Comparison of ENCODE assay signal across 20 cellular contexts in genomic region chr20:48817367-48818030, GRCh38. TPM values are rescaled to one million over a fixed set of nuclear protein-coding genes. Genes with fewer than 3 reads are reported as not detected.
DNase-seq lines count a peak whose midpoint lies in the region; ATAC-seq and TF ChIP-seq lines count a peak whose summit lies in the region.
"Had no signal": no experiment of that assay in that cellular context is flagged by ENCODE, and none has a peak within 500 bp of the region (broad histone marks: within the 10 kb centered on the region; RNA-seq: fewer than 3 reads in every experiment).

No MANE protein-coding gene starts in this region.

- no peak for DNase-seq in activated CD4-positive, alpha-beta T cell treated with anti-CD3 and anti-CD28 coated beads, Interleukin-2, amount 10 ng/mL, durations not matched to agents 24 days and 14 days
- no peak for DNase-seq in activated CD4-positive, alpha-beta T cell treated with anti-CD3 and anti-CD28 coated beads, Interleukin-2, amount 50 U/mL, for 1 hour
- DNase-seq in CD8-positive, alpha-beta memory T cell, result no peak
- DNase-seq in natural killer cell, result no peak
- DNase-seq in stimulated activated naive CD4-positive, alpha-beta T cell treated with Interleukin-2 at 50 U/mL for 16 hours (lab: John Stamatoyannopoulos, UW), result no peak
- no peak for DNase-seq in neural progenitor cell (ENCODE audit: low spot score)
- DNase-seq: activated gamma-delta T cell treated with Interleukin-2 at 50 U/mL for 16 hours; GF-D8; HFFc6; hypothalamus; IMR-90; midbrain; NCI-H1092 treated with DMSO at 0.1 percent for 48 hours; pancreas; RPMI8226; stimulated activated naive CD4-positive, alpha-beta T cell had no signal

- H3K4me1 Mint-ChIP-seq in activated CD4-positive, alpha-beta T cell treated with anti-CD3 and anti-CD28 coated beads, Interleukin-2, amount 10 ng/mL, durations not matched to agents 24 days and 14 days, result peaks cover 66% of the 10 kb centered on the region
- H3K4me1 Mint-ChIP-seq in CD8-positive, alpha-beta memory T cell, result peaks cover 0 to 67% (median 0%) of the 10 kb centered on the region in 3 donors
- peaks cover 66% of the 10 kb centered on the region for H3K4me1 Mint-ChIP-seq in activated naive CD8-positive, alpha-beta T cell (ENCODE audit: low read depth)
- H3K4me1 Mint-ChIP-seq in natural killer cell (peaks cover 63% of the 10 kb centered on the region in 2 donors), neural progenitor cell (peaks cover 40% of the 10 kb centered on the region)

- H3K4me3 ChIP-seq in CD8-positive, alpha-beta memory T cell (ENCODE audit: low read length), result no peak overlapping the region
- no peak overlapping the region for H3K4me3 ChIP-seq in neural progenitor cell
- H3K4me3 ChIP-seq: breast epithelium, pancreas, skin epidermis had no signal

- intact Hi-C loops in activated CD4-positive, alpha-beta T cell treated with anti-CD3 and anti-CD28 coated beads, Interleukin-2, amount 10 ng/mL, durations not matched to agents 24 days and 14 days (cut with micrococcal nuclease), result no loop called here
- intact Hi-C loops in natural killer cell (cut with micrococcal nuclease), result loop anchor here (2.0 kb wide), 1 partner anchor 19 kb away; no protein-coding TSS in a partner anchor

- no peaks in the 10 kb centered on the region for H3K27me3 ChIP-seq in CD8-positive, alpha-beta memory T cell (ENCODE audit: insufficient read depth, low read length, poor library complexity, severe bottlenecking)
- peaks cover 50% of the 10 kb centered on the region for H3K27me3 ChIP-seq in neural progenitor cell
- H3K27me3 ChIP-seq: breast epithelium, pancreas had no signal

- peaks cover 97% of the 10 kb centered on the region for H3K4me1 ChIP-seq in CD8-positive, alpha-beta memory T cell (ENCODE audit: insufficient read depth, low read length)
- H3K4me1 ChIP-seq in neural progenitor cell, result peaks cover 8% of the 10 kb centered on the region
- H3K4me1 ChIP-seq: breast epithelium, pancreas had no signal

- ATAC-seq in natural killer cell, result no peak
- no peak for ATAC-seq in HG02798 (IDR thresholded peaks at IDR 0.05; ENCODE audit: poor library complexity, unreplicated experiment)
- ATAC-seq: pancreas had no signal

- H3K9ac ChIP-seq in neural progenitor cell, result no peak overlapping the region

- no peaks in the 10 kb centered on the region for H3K27me3 Mint-ChIP-seq in activated CD4-positive, alpha-beta T cell treated with anti-CD3 and anti-CD28 coated beads, Interleukin-2, amount 10 ng/mL, durations not matched to agents 24 days and 14 days
- H3K27me3 Mint-ChIP-seq in CD8-positive, alpha-beta memory T cell, result no peaks in the 10 kb centered on the region
- H3K27me3 Mint-ChIP-seq in activated naive CD8-positive, alpha-beta T cell, result no peaks in the 10 kb centered on the region
- no peaks in the 10 kb centered on the region for H3K27me3 Mint-ChIP-seq in natural killer cell (ENCODE audit: low read depth in 2 of 2)
- H3K27me3 Mint-ChIP-seq in neural progenitor cell (ENCODE audit: insufficient read depth, low read depth), result peaks cover 6% of the 10 kb centered on the region

- no peak overlapping the region for H3K27ac ChIP-seq in CD8-positive, alpha-beta memory T cell (ENCODE audit: low read depth, low read length)
- no peak overlapping the region for H3K27ac ChIP-seq in neural progenitor cell
- H3K27ac ChIP-seq: breast epithelium, pancreas had no signal

- TF ChIP-seq CTCF in natural killer cell (IDR thresholded peaks at IDR 0.05), result no peak
- no peak for TF ChIP-seq CTCF in neural progenitor cell (IDR thresholded peaks at IDR 0.05)

- no peak overlapping the region for H2AFZ ChIP-seq in neural progenitor cell (replicated peaks)

- peaks cover 51% of the 10 kb centered on the region for H4K20me1 ChIP-seq in neural progenitor cell (ENCODE audit: low read depth)

- no peak overlapping the region for H3K4me2 ChIP-seq in neural progenitor cell

- POLR2A ChIA-PET in CD8-positive, alpha-beta memory T cell (lab: Charles Lee), result interaction anchor here (0.6 to 2.0 kb wide), 3 partner anchors 10 to 56 kb away, joined by 3 to 10 read pairs (median 3); partner anchors contain the start of gene PREX1

- H3K27ac Mint-ChIP-seq in activated CD4-positive, alpha-beta T cell treated with anti-CD3 and anti-CD28 coated beads, Interleukin-2, amount 10 ng/mL, durations not matched to agents 24 days and 14 days, result peak overlapping the region; percentile 84
- H3K27ac Mint-ChIP-seq in CD8-positive, alpha-beta memory T cell, result peak overlapping the region in 6 of 8 donors; percentile 90 to 99 (median 96)
- H3K27ac Mint-ChIP-seq in activated naive CD8-positive, alpha-beta T cell, result peak overlapping the region; percentile 95
- H3K27ac Mint-ChIP-seq in natural killer cell (no peak overlapping the region), neural progenitor cell (no peak overlapping the region)
- H3K27ac Mint-ChIP-seq: HFFc6 had no signal

- H3K9me3 Mint-ChIP-seq in activated CD4-positive, alpha-beta T cell treated with anti-CD3 and anti-CD28 coated beads, Interleukin-2, amount 10 ng/mL, durations not matched to agents 24 days and 14 days, result no peaks in the 10 kb centered on the region
- H3K9me3 Mint-ChIP-seq in CD8-positive, alpha-beta memory T cell, result no peaks in the 10 kb centered on the region
- H3K9me3 Mint-ChIP-seq in activated naive CD8-positive, alpha-beta T cell (ENCODE audit: low read depth), result no peaks in the 10 kb centered on the region
- H3K9me3 Mint-ChIP-seq in natural killer cell, result no peaks in the 10 kb centered on the region
- H3K9me3 Mint-ChIP-seq in neural progenitor cell, result no peaks in the 10 kb centered on the region
- H3K9me3 Mint-ChIP-seq: HFFc6 had no signal

- CTCF ChIA-PET in CD8-positive, alpha-beta memory T cell (lab: Charles Lee), result interaction anchor here (1.5 to 1.6 kb wide), 2 partner anchors 68 to 103 kb away, joined by 4 to 5 read pairs; no protein-coding TSS in a partner anchor

- H3K36me3 Mint-ChIP-seq in activated CD4-positive, alpha-beta T cell treated with anti-CD3 and anti-CD28 coated beads, Interleukin-2, amount 10 ng/mL, durations not matched to agents 24 days and 14 days (ENCODE audit: low read depth), result peaks cover 45% of the 10 kb centered on the region
- H3K36me3 Mint-ChIP-seq in CD8-positive, alpha-beta memory T cell, result peaks cover 0 to 60% (median 12%) of the 10 kb centered on the region in 3 donors
- H3K36me3 Mint-ChIP-seq in activated naive CD8-positive, alpha-beta T cell, result no peaks in the 10 kb centered on the region
- H3K36me3 Mint-ChIP-seq in natural killer cell, result no peaks in the 10 kb centered on the region
- peaks cover 16% of the 10 kb centered on the region for H3K36me3 Mint-ChIP-seq in neural progenitor cell

- peak overlapping the region; percentile 64 for H3K4me3 Mint-ChIP-seq in activated CD4-positive, alpha-beta T cell treated with anti-CD3 and anti-CD28 coated beads, Interleukin-2, amount 10 ng/mL, durations not matched to agents 24 days and 14 days
- peak overlapping the region; percentile 37 to 100 (median 99) for H3K4me3 Mint-ChIP-seq in CD8-positive, alpha-beta memory T cell
- H3K4me3 Mint-ChIP-seq in activated naive CD8-positive, alpha-beta T cell, result peak overlapping the region; percentile 71
- H3K4me3 Mint-ChIP-seq in natural killer cell (peak overlapping the region; percentile 99), neural progenitor cell (no peak overlapping the region)
- H3K4me3 Mint-ChIP-seq: HFFc6 had no signal

- H3F3A ChIP-seq in neural progenitor cell (ENCODE audit: low read depth), result peaks cover 4% of the 10 kb centered on the region

- H3K79me2 ChIP-seq in neural progenitor cell (ENCODE audit: low read depth), result no peaks in the 10 kb centered on the region

- H3K9me3 ChIP-seq in CD8-positive, alpha-beta memory T cell (ENCODE audit: low read length), result no peaks in the 10 kb centered on the region
- H3K9me3 ChIP-seq in neural progenitor cell (ENCODE audit: low read depth), result no peaks in the 10 kb centered on the region
- H3K9me3 ChIP-seq: breast epithelium, pancreas had no signal

- no peaks in the 10 kb centered on the region for H3K36me3 ChIP-seq in CD8-positive, alpha-beta memory T cell (ENCODE audit: insufficient read depth, low read length)
- no peaks in the 10 kb centered on the region for H3K36me3 ChIP-seq in neural progenitor cell
- H3K36me3 ChIP-seq: breast epithelium, pancreas had no signal

RNA-seq across cellular contexts. Expression of gene PREX1, which starts 10.3 kb away (rescaled TPM):
- 64.3 and 65.5 TPM in 2 replicates for total RNA-seq in activated CD4-positive, alpha-beta T cell treated with anti-CD3 and anti-CD28 coated beads, Interleukin-2, amount 10 ng/mL, durations not matched to agents 24 days and 14 days
- 10 to 100 TPM; 90.0 to 90.5 TPM for total RNA-seq in CD8-positive, alpha-beta memory T cell
- 89.5 TPM for polyA plus RNA-seq in CD8-positive, alpha-beta memory T cell
- 100 to 1,000 TPM; 382 to 392 (median 389) TPM for total RNA-seq in natural killer cell
- 4.5 and 13.4 TPM in 2 replicates for total RNA-seq in neural progenitor cell (ENCODE audit: low replicate concordance)

Comparison
In these comparisons a context has a peak if more than half of its experiments do, and no peak if none do; other contexts are left out.
1. H3K27ac Mint-ChIP-seq: peak in activated CD4-positive, alpha-beta T cell treated with anti-CD3 and anti-CD28 coated beads, Interleukin-2, amount 10 ng/mL, durations not matched to agents 24 days and 14 days (single experiment), CD8-positive, alpha-beta memory T cell (6 of 8) and activated naive CD8-positive, alpha-beta T cell (single experiment); none in natural killer cell (0 of 2) and neural progenitor cell (single experiment).